ENCODE assay signal across 1 cellular context in the genomic region with DNA sequence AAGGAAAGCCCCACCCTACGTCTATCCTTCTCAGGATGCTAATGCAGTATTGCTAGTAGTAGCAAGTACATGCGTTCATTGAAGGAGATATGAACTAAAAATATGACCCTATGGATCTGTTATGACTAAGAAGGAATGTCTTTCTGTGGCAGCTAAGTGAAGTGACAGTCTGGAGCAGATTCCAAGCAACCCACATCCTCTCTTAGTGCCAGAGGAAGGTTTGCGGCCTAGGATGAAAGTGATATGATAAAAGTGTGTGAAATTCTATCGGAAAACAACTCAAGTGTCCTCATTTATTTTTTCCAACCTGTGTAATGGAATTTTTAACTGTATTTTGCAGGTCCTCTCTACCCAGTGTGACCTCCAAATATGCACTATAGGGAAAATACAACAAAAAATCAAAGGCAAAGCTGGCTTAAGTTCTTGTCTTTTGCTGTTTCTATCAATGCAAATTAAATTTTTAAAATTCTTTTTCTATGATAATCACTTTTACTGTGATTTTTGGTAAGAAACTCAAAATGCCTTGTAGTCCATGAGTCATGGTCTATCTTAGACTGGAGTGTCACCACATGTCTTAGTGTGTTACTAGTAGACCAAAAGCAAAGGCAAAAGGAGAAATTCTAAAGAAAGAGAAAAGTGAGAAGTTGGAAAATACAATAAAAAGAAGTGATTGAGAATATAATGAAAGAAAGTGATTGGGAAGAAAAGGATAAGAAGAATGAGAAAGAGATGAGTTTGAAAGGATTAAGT.
TF ChIP-seq lines count a peak whose summit lies in the region.

No MANE protein-coding gene starts in this region.

TF ChIP-seq in endothelial cell of umbilical vein, 7 proteins besides CTCF, POLR2A, EP300 and RAD21 (continued from another document):
- TF ChIP-seq EZH2 (IDR thresholded peaks at IDR 0.05; ENCODE audit: borderline replicate concordance, low read depth, low read length, severe bottlenecking) = no peak
